ENCODE assay signal across 8 cellular contexts in genomic region chr1:203289281-203289981, GRCh38. TPM values are rescaled to one million over a fixed set of nuclear protein-coding genes. Genes with fewer than 3 reads are reported as not detected.
DNase-seq lines count a peak whose midpoint lies in the region; ATAC-seq, FAIRE-seq and TF ChIP-seq lines count a peak whose summit lies in the region.

No MANE protein-coding gene starts in this region.

- peak overlapping the region; percentile 87 to 89 for H3K9ac ChIP-seq in stomach smooth muscle (ENCODE audit: low read length in 2 of 2)

- TF ChIP-seq CTCF in CD14-positive monocyte (IDR thresholded peaks at IDR 0.05) (no peak), WTC11 (IDR thresholded peaks at IDR 0.05) (no peak), chondrocyte (IDR thresholded peaks at IDR 0.05) (no peak), nephron (IDR thresholded peaks at IDR 0.05; ENCODE audit: unreplicated experiment in 3 of 3) (no peak), D721Med (IDR thresholded peaks at IDR 0.05; ENCODE audit: insufficient read depth, missing control alignments) (no peak)

- peak overlapping the region; percentile 99 for H3K27ac ChIP-seq in stomach smooth muscle (ENCODE audit: low read length)

- intact Hi-C loops in CD14-positive monocyte (cut with micrococcal nuclease) = loop anchor here in 1 of 2 donors (5.0 kb wide), 1 partner anchor 38 kb away; no protein-coding TSS in a partner anchor

- peak; percentile 92 for DNase-seq in CD14-positive monocyte (ENCODE audit: low spot score)
- DNase-seq in WTC11 (ENCODE audit: low spot score) = no peak
- DNase-seq in chondrocyte (ENCODE audit: low spot score) = no peak
- DNase-seq in D721Med (ENCODE audit: insufficient read length, low spot score) = no peak

- peak overlapping the region; percentile 99 to 100 (median 100) for H3K27ac Mint-ChIP-seq in CD14-positive monocyte
- H3K27ac Mint-ChIP-seq in WTC11 = peak overlapping the region; percentile 97
- H3K27ac Mint-ChIP-seq in chondrocyte (ENCODE audit: unreplicated experiment) = peak overlapping the region; percentile 54
- peak overlapping the region; percentile 91 to 98 (median 97) for H3K27ac Mint-ChIP-seq in nephron

- no peaks in the 10 kb centered on the region for H3K36me3 ChIP-seq in stomach smooth muscle (ENCODE audit: control insufficient read depth in 2 of 2, insufficient read depth in 2 of 2, low read length in 2 of 2)

- peaks cover 68% of the 10 kb centered on the region for H3K4me1 Mint-ChIP-seq in CD14-positive monocyte
- peaks cover 55% of the 10 kb centered on the region for H3K4me1 Mint-ChIP-seq in WTC11
- peaks cover 38% of the 10 kb centered on the region for H3K4me1 Mint-ChIP-seq in chondrocyte (ENCODE audit: low read depth)
- H3K4me1 Mint-ChIP-seq in nephron = peaks cover 77% of the 10 kb centered on the region

- peaks cover 4 to 11% of the 10 kb centered on the region in 2 donors for H3K36me3 Mint-ChIP-seq in CD14-positive monocyte
- H3K36me3 Mint-ChIP-seq in WTC11 = no peaks in the 10 kb centered on the region
- no peaks in the 10 kb centered on the region for H3K36me3 Mint-ChIP-seq in chondrocyte (ENCODE audit: low read depth)
- H3K36me3 Mint-ChIP-seq in nephron (ENCODE audit: low read depth) = no peaks in the 10 kb centered on the region

- H3K27me3 Mint-ChIP-seq in CD14-positive monocyte (ENCODE audit: low read depth in 3 of 3) (peaks cover 0 to 2% (median 0%) of the 10 kb centered on the region in 3 donors), WTC11 (ENCODE audit: low read depth) (peaks cover 53% of the 10 kb centered on the region), chondrocyte (ENCODE audit: low read depth) (no peaks in the 10 kb centered on the region), nephron (ENCODE audit: low read depth) (no peaks in the 10 kb centered on the region)

- peak; percentile 59 for ATAC-seq in GM19351 (IDR thresholded peaks at IDR 0.05; ENCODE audit: unreplicated experiment)
- ATAC-seq in HG03469 (IDR thresholded peaks at IDR 0.05; ENCODE audit: unreplicated experiment) = peak; percentile 41
- ATAC-seq in WTC11 = 0 out of 2 replicates have a peak, but pooled peaks have one; percentile 2

- H3K27me3 ChIP-seq in stomach smooth muscle (ENCODE audit: control insufficient read depth in 1 of 2, insufficient read depth in 2 of 2, low read length in 2 of 2) = no peaks in the 10 kb centered on the region

- H3K9me3 Mint-ChIP-seq in CD14-positive monocyte (peaks cover 0 to 4% (median 0%) of the 10 kb centered on the region in 7 donors), WTC11 (no peaks in the 10 kb centered on the region), chondrocyte (ENCODE audit: low read depth) (no peaks in the 10 kb centered on the region), nephron (no peaks in the 10 kb centered on the region)

- POLR2A ChIA-PET in WTC11 (lab: Charles Lee) = interaction anchor here (0.6 to 2.4 kb wide), 2 partner anchors 16 to 170 kb away, joined by 4 to 11 read pairs; partner anchors contain the start of gene BTG2

- H3K4me1 ChIP-seq in stomach smooth muscle (ENCODE audit: control insufficient read depth, insufficient read depth, low read length) = peaks cover 59% of the 10 kb centered on the region

- CTCF ChIA-PET in WTC11 (lab: Charles Lee) = interaction anchor here (0.6 to 6.8 kb wide), 7 partner anchors 13 to 198 kb away, joined by 3 to 78 read pairs (median 4); no protein-coding TSS in a partner anchor

- peak overlapping the region; percentile 53 to 65 for H3K4me3 ChIP-seq in stomach smooth muscle (ENCODE audit: low read length in 2 of 2)

- peak overlapping the region; percentile 69 to 84 for H3K4me3 Mint-ChIP-seq in CD14-positive monocyte
- peak overlapping the region; percentile 63 for H3K4me3 Mint-ChIP-seq in WTC11
- H3K4me3 Mint-ChIP-seq in chondrocyte (ENCODE audit: unreplicated experiment) = peak overlapping the region; percentile 15
- H3K4me3 Mint-ChIP-seq in nephron = peak overlapping the region; percentile 42 to 65 (median 50)

- FAIRE-seq in D721Med (lab: Jason Lieb, UNC) = no peak

- H3K9me3 ChIP-seq in stomach smooth muscle (ENCODE audit: control insufficient read depth in 2 of 2, low read length in 2 of 2) = no peaks in the 10 kb centered on the region

TF ChIP-seq in WTC11, 78 proteins besides CTCF, POLR2A, EP300 and RAD21:
- no peak for TF ChIP-seq ZNF416 (CRISPR knock-in tag; IDR thresholded peaks at IDR 0.05)
- no peak for TF ChIP-seq RELA (CRISPR knock-in tag; IDR thresholded peaks at IDR 0.05; ENCODE audit: borderline replicate concordance)
- no peak for TF ChIP-seq ZNF263 (CRISPR knock-in tag; IDR thresholded peaks at IDR 0.05; ENCODE audit: low read depth)
- TF ChIP-seq FOXP1 (CRISPR knock-in tag; IDR thresholded peaks at IDR 0.05; ENCODE audit: borderline replicate concordance) = no peak
- TF ChIP-seq HMGXB4 (CRISPR knock-in tag; IDR thresholded peaks at IDR 0.05) = no peak
- TF ChIP-seq E2F1 (CRISPR knock-in tag; IDR thresholded peaks at IDR 0.05) = no peak
- TF ChIP-seq, protein P1, sequence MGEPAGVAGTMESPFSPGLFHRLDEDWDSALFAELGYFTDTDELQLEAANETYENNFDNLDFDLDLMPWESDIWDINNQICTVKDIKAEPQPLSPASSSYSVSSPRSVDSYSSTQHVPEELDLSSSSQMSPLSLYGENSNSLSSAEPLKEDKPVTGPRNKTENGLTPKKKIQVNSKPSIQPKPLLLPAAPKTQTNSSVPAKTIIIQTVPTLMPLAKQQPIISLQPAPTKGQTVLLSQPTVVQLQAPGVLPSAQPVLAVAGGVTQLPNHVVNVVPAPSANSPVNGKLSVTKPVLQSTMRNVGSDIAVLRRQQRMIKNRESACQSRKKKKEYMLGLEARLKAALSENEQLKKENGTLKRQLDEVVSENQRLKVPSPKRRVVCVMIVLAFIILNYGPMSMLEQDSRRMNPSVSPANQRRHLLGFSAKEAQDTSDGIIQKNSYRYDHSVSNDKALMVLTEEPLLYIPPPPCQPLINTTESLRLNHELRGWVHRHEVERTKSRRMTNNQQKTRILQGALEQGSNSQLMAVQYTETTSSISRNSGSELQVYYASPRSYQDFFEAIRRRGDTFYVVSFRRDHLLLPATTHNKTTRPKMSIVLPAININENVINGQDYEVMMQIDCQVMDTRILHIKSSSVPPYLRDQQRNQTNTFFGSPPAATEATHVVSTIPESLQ (CRISPR knock-in tag; IDR thresholded peaks at IDR 0.05) = no peak

RNA-seq across cellular contexts. Expression of gene BTG2, which starts 15.9 kb away (rescaled TPM):
- polyA plus RNA-seq in CD14-positive monocyte = 100 to 1,000 TPM; 293 to 483 TPM
- 13.5 to 19.4 TPM (median 15.4 TPM) in 3 replicates for total RNA-seq in WTC11 (2021)
- total RNA-seq in chondrocyte = 33.2 to 41.3 TPM (median 39.9 TPM) in 3 replicates

RNA-seq across cellular contexts. Expression of gene CHIT1, which starts 60.0 kb away (rescaled TPM):
- under 1 TPM in 1 of 2 donors, not detected in 1; 0.51 TPM for polyA plus RNA-seq in CD14-positive monocyte
- total RNA-seq in WTC11 (2021) (0.15 to 0.39 TPM (median 0.21 TPM) in 3 replicates), chondrocyte (not detected in 3 replicates)

Comparison
In these comparisons a context has a peak if more than half of its experiments do, and no peak if none do; other contexts are left out.
1. H3K4me3 Mint-ChIP-seq: peak in every context shown above with its lines; median percentile 76 in CD14-positive monocyte; 63 in WTC11; 50 in nephron; 15 in chondrocyte.
2. ATAC-seq: peak in every context shown above with its lines; median percentile 59 in GM19351; 41 in HG03469; 2 in WTC11.